Comparison of ENCODE assay signal across 8 cellular contexts in the genomic region with DNA sequence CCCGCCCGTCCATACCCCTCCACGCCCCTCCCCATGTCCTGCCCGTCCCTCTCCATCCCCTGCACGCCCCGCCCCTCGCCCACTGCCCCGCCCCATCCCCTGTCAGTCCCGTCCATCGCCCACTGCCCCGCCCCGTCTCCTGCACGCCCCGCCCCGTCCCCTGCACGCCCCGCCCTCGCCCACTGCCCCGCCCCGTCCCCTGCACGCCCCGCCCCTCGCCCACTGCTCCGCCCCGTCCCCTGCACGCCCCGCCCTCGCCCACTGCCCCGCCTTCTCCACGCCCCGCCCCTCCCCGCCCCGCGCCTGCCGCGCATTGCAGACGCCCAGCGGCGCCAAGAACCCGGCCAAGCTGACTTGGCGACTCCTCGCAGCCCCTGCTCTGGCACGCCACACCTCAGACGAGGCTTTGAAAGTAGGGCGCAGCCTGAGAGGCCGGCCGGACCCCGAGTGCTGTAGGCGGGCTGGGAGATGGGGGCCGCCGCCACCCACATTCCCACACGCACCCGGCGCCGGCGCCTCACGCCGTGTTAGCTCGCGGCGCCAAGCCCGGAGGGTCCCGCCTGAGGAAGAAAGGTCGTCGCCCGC. TPM values are rescaled to one million over a fixed set of nuclear protein-coding genes. Genes with fewer than 3 reads are reported as not detected.
A peak's percentile ranks its signal among the peaks of the same experiment; 100 is the strongest.
DNase-seq lines count a peak whose midpoint lies in the region; ATAC-seq and TF ChIP-seq lines count a peak whose summit lies in the region.

A gene (plus strand): TSS at position 316 of the 585 bp plus-strand sequence. CDS start 2,410 bp downstream, outside the sequence.

- peak within 1 kb of the TSS; percentile 84 for H3K4me3 Mint-ChIP-seq in activated CD8-positive, alpha-beta T cell treated with anti-CD3 and anti-CD28 coated beads, Interleukin-2, amount 10 ng/mL, durations not matched to agents 7 days and 5 days

- no peaks in the 10 kb centered on the region for H3K36me3 Mint-ChIP-seq in activated CD8-positive, alpha-beta T cell treated with anti-CD3 and anti-CD28 coated beads, Interleukin-2, amount 10 ng/mL, durations not matched to agents 7 days and 5 days (ENCODE audit: low read depth)

- no peaks in the 10 kb centered on the region for H3K9me3 ChIP-seq in ectodermal cell (ENCODE audit: control insufficient read depth, low read length)
- no peaks in the 10 kb centered on the region for H3K9me3 ChIP-seq in lung (ENCODE audit: control insufficient read depth in 2 of 2, insufficient read depth in 1 of 2, low read length in 1 of 2)

- peak; percentile 82 for ATAC-seq in activated CD8-positive, alpha-beta T cell treated with anti-CD3 and anti-CD28 coated beads, Interleukin-2, amount 10 ng/mL, durations not matched to agents 7 days and 5 days
- ATAC-seq in lung (ENCODE audit: insufficient read depth, low FRiP score) (peak; percentile 96), GM18858 (IDR thresholded peaks at IDR 0.05; ENCODE audit: unreplicated experiment) (no peak)

- no peak for TF ChIP-seq CTCF in lung (IDR thresholded peaks at IDR 0.05; ENCODE audit: control extremely low read depth, extremely low read depth)

- H3K27me3 Mint-ChIP-seq in activated CD8-positive, alpha-beta T cell treated with anti-CD3 and anti-CD28 coated beads, Interleukin-2, amount 10 ng/mL, durations not matched to agents 7 days and 5 days (ENCODE audit: low read depth): peaks cover 35% of the 10 kb centered on the region

- POLR2A ChIA-PET in activated CD8-positive, alpha-beta T cell treated with anti-CD3 and anti-CD28 coated beads, Interleukin-2, amount 10 ng/mL, durations not matched to agents 7 days and 5 days (lab: Charles Lee): interaction anchor here (0.6 to 1.2 kb wide), 2 partner anchors 61 to 75 kb away, joined by 3 read pairs; no protein-coding TSS in a partner anchor

- H3K27ac ChIP-seq in ectodermal cell (ENCODE audit: insufficient read depth, low read depth, low read length, poor library complexity, severe bottlenecking) (no peak within 1 kb of the TSS), lung (ENCODE audit: low read depth in 1 of 2, low read length in 1 of 2) (peak within 1 kb of the TSS in 1 of 2 donors; percentile 72)

- 0% methylated on average over 45 to 66 of the region's 66 CpGs for WGBS in ectodermal cell, 2 experiments
- WGBS in lung, 2 donors: 1 to 2% methylated on average over 20 to 65 of the region's 66 CpGs

- no peaks in the 10 kb centered on the region for H3K4me1 ChIP-seq in ectodermal cell (ENCODE audit: control insufficient read depth, insufficient read depth, low read length)
- H3K4me1 ChIP-seq in lung (ENCODE audit: control insufficient read depth in 2 of 2, insufficient read depth in 2 of 2, low read length in 2 of 2): peaks cover 0 to 6% of the 10 kb centered on the region in 2 donors

- H3K36me3 ChIP-seq in ectodermal cell (ENCODE audit: control insufficient read depth, insufficient read depth, low read length) (no peaks in the 10 kb centered on the region), lung (ENCODE audit: control insufficient read depth in 2 of 2, insufficient read depth in 2 of 2, low read length in 2 of 2) (no peaks in the 10 kb centered on the region)

- H3K4me1 Mint-ChIP-seq in activated CD8-positive, alpha-beta T cell treated with anti-CD3 and anti-CD28 coated beads, Interleukin-2, amount 10 ng/mL, durations not matched to agents 7 days and 5 days (ENCODE audit: low read depth): peaks cover 11% of the 10 kb centered on the region

- H3K9me3 Mint-ChIP-seq in activated CD8-positive, alpha-beta T cell treated with anti-CD3 and anti-CD28 coated beads, Interleukin-2, amount 10 ng/mL, durations not matched to agents 7 days and 5 days (ENCODE audit: insufficient read depth): no peaks in the 10 kb centered on the region

- H3K27ac Mint-ChIP-seq in activated CD8-positive, alpha-beta T cell treated with anti-CD3 and anti-CD28 coated beads, Interleukin-2, amount 10 ng/mL, durations not matched to agents 7 days and 5 days: peak within 1 kb of the TSS; percentile 72

- DNase-seq in DMS153 (lab: John Stamatoyannopoulos, UW): peak; percentile 22
- no peak for DNase-seq in DMS153 treated with DMSO at 0.1 percent for 48 hours (lab: John Stamatoyannopoulos, UW; ENCODE audit: unreplicated experiment)
- DNase-seq in NCI-H187 treated with DMSO at 0.1 percent for 48 hours (lab: John Stamatoyannopoulos, UW): peak; percentile 22
- DNase-seq in activated CD8-positive, alpha-beta T cell treated with anti-CD3 and anti-CD28 coated beads, Interleukin-2, amount 10 ng/mL, durations not matched to agents 7 days and 5 days: peak; percentile 85
- DNase-seq in lung (ENCODE audit: low spot score): peak; percentile 77
- DNase-seq in stimulated activated CD4-positive, alpha-beta T cell treated with anti-CD3 and anti-CD28 coated beads, Interleukin-4, amount 100 ng/mL, for 24 hours: peak; percentile 80

- CTCF ChIA-PET in activated CD8-positive, alpha-beta T cell treated with anti-CD3 and anti-CD28 coated beads, Interleukin-2, amount 10 ng/mL, durations not matched to agents 7 days and 5 days (lab: Charles Lee): interaction anchor here (0.8 to 4.0 kb wide), 3 partner anchors 9 to 213 kb away, joined by 3 to 20 read pairs (median 3); no protein-coding TSS in a partner anchor

- peaks cover 59% of the 10 kb centered on the region for H3K27me3 ChIP-seq in ectodermal cell (ENCODE audit: control insufficient read depth, insufficient read depth, low read length, poor library complexity, severe bottlenecking)
- H3K27me3 ChIP-seq in lung (ENCODE audit: control insufficient read depth, insufficient read depth): no peaks in the 10 kb centered on the region

- peak within 1 kb of the TSS; percentile 57 for H3K4me3 ChIP-seq in ectodermal cell (ENCODE audit: insufficient read depth, low read depth, low read length)
- peak within 1 kb of the TSS; percentile 50 for H3K4me3 ChIP-seq in lung

RNA-seq across cellular contexts. Expression of the gene that starts here (rescaled TPM):
- under 1 TPM in 1 of 2 experiments, not detected in 1; 0.18 TPM for total RNA-seq in activated CD8-positive, alpha-beta T cell treated with anti-CD3 and anti-CD28 coated beads, Interleukin-2, amount 10 ng/mL, durations not matched to agents 7 days and 5 days
- polyA plus RNA-seq in ectodermal cell (2013, experiment 1 of 4): not detected
- polyA plus RNA-seq in ectodermal cell (2013, experiment 2 of 4): not detected
- polyA plus RNA-seq in ectodermal cell (2013, experiment 3 of 4): not detected
- not detected for polyA plus RNA-seq in ectodermal cell (2013, experiment 4 of 4)
- total RNA-seq in lung: under 1 TPM in 1 of 2 donors, not detected in 1; 0.23 TPM
- under 1 TPM in 1 of 2 donors, not detected in 1; 0.02 TPM for polyA plus RNA-seq in lung

Comparison
In these comparisons a context has a peak if more than half of its experiments do, and no peak if none do; other contexts are left out.
1. Peak in DNase-seq and ATAC-seq in activated CD8-positive, alpha-beta T cell treated with anti-CD3 and anti-CD28 coated beads, Interleukin-2, amount 10 ng/mL, durations not matched to agents 7 days and 5 days; RNA of the gene not detected or under 1 TPM.
2. Peak in DNase-seq, ATAC-seq and H3K4me3 ChIP-seq in lung; RNA of the gene not detected or under 1 TPM.